ENCODE assay signal across 23 cellular contexts in the genomic region with DNA sequence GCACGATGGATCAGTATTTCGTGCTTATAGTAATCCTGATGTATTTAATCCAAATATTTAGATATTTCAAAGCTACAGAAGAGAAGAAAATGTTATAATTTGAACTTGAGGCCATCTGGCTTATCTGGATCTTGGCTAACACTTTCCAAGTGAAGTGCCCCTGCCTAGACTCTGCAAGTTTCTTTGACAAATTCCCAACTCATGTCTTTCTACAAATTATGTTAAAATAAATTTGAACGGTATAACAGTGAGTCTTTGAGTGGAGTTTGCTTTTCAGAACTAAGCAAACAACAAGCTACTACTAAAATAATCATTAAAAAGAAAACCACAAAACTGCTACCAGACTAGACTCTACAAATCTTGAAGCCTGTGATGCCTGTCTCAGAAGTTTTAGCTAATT.
"Had no signal": no experiment of that assay in that cellular context is flagged by ENCODE, and none has a peak within 500 bp of the region (broad histone marks: within the 10 kb centered on the region; RNA-seq: fewer than 3 reads in every experiment).

No MANE protein-coding gene starts in this region.

- H3K36me3 ChIP-seq: MG63 had no signal

- H3K27ac ChIP-seq: PC-9, RWPE1 had no signal

- H3K27me3 ChIP-seq: MG63 had no signal

- ATAC-seq: HepG2 had no signal

- H3K4me3 ChIP-seq: MG63, PC-9 had no signal

- H3K9me3 ChIP-seq: SK-N-SH had no signal

- DNase-seq: IMR-90; Karpas-422; KG1; MG63; NCI-H1092; NCI-H1105 treated with DMSO at 0.1 percent for 48 hours; NCI-H1417 treated with DMSO at 0.1 percent for 48 hours; NCI-H146; NCI-H1694 treated with DMSO at 0.1 percent for 48 hours; NCI-H1930; NCI-H2081; NCI-H2107; NCI-H2227 treated with DMSO at 0.1 percent for 48 hours; NCI-H524; NCI-H526 treated with DMSO at 0.1 percent for 48 hours; NCI-H774; NK-92 treated with Interleukin-12 subunit alpha and Interleukin-12 subunit beta, amount 100 ng/mL, for 24 hours; PC-9; SHP77; SK-N-SH; SW 1271 had no signal
